ENCODE assay signal across 19 cellular contexts in genomic region chr17:70013911-70014310, GRCh38.
DNase-seq lines count a peak whose midpoint lies in the region; ATAC-seq and TF ChIP-seq lines count a peak whose summit lies in the region.
"Had no signal": no experiment of that assay in that cellular context is flagged by ENCODE, and none has a peak within 500 bp of the region (broad histone marks: within the 10 kb centered on the region; RNA-seq: fewer than 3 reads in every experiment).

No MANE protein-coding gene starts in this region.

- DNase-seq in NCI-H69 (lab: John Stamatoyannopoulos, UW), result peak; percentile 66
- peak; percentile 71 for DNase-seq in astrocyte of the spinal cord (ENCODE audit: low read depth, low spot score)
- peak; percentile 3 for DNase-seq in fibroblast of villous mesenchyme (ENCODE audit: low read depth)
- peak; percentile 9 for DNase-seq in smooth muscle cell of the brain vasculature (ENCODE audit: low read depth, low spot score)
- DNase-seq in kidney glomerular epithelial cell (lab: John Stamatoyannopoulos, UW), result no peak
- no peak for DNase-seq in NCI-H187 (lab: John Stamatoyannopoulos, UW)
- DNase-seq: 8988T; Calu3; CD8-positive, alpha-beta T cell; DMS79 treated with DMSO at 0.1 percent for 48 hours; GF-D8; GOT3; H7; HFFc6 had no signal

- ATAC-seq in GM21515 (IDR thresholded peaks at IDR 0.05; ENCODE audit: unreplicated experiment) (no peak), GM21360 (IDR thresholded peaks at IDR 0.05; ENCODE audit: unreplicated experiment) (no peak)
- ATAC-seq: CD8-positive, alpha-beta T cell; HCT116; HepG2 had no signal

- TF ChIP-seq CTCF in astrocyte of the spinal cord (IDR thresholded peaks at IDR 0.05; ENCODE audit: low read depth, low read length) (no peak), fibroblast of villous mesenchyme (IDR thresholded peaks at IDR 0.05; ENCODE audit: insufficient read depth, low read depth, low read length) (no peak)

- H3K4me3 ChIP-seq in astrocyte of the spinal cord (ENCODE audit: low read depth, low read length) (no peak overlapping the region), fibroblast of villous mesenchyme (ENCODE audit: low read depth, low read length) (no peak overlapping the region)
- H3K4me3 ChIP-seq: BLaER1 treated with 17β-estradiol and CSF1 and Interleukin-3, amounts not matched to agents 10 nM and 100 nM had no signal

- in situ Hi-C loops in astrocyte of the spinal cord (cut with HindIII; ENCODE audit: low sequenced_read_pairs), result no loop called here

Comparison
In these comparisons a context has a peak if more than half of its experiments do, and no peak if none do; other contexts are left out.
1. DNase-seq: peak in NCI-H69 (single experiment), astrocyte of the spinal cord (single experiment), fibroblast of villous mesenchyme (single experiment) and smooth muscle cell of the brain vasculature (single experiment); none in kidney glomerular epithelial cell (single experiment) and NCI-H187 (0 of 2).